Comparison of ENCODE assay signal across 1 cellular context in the genomic region with DNA sequence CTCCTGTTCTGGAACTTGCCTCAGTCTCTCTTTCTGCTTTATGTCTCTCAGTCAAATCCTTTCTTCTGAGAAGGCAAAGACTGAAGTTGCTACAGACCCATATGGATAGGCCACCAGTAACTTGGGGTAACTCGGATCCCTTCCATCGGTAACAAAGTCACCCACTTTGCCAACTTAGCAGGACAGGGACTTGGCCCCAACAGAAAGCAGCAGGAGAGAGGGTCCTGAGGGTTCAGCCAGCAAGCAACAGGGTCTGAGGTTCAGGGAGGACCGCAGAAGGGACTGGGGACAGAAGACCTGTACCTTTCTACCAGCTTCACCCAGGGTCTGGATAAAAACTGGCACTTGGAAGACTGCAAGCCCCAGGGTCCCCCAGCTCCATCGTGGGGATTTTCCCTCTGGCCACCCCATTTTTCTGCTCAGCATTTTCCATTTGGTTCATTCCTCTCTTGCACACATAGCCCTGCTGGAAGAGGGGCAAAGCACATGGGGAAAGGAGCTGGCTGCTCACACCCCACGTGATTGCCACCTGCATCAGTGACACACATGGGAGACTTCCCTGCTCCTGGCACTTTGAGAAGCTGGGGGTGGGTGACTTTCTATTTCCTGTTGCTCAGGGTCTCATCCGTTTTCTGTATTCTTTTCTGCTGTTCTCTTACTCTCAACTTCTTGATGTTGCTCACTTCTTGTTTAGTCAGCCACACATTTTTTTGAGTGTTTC.
TF ChIP-seq lines count a peak whose summit lies in the region.

No MANE protein-coding gene starts in this region.

TF ChIP-seq in SK-N-SH treated with all-trans-retinoic acid at 6 μM for 48 hours, 23 proteins besides CTCF, POLR2A, EP300 and RAD21 (continued from another document):
- TF ChIP-seq ISL1 (CRISPR knock-in tag; IDR thresholded peaks at IDR 0.05) (no peak), TCF4 (CRISPR knock-in tag; IDR thresholded peaks at IDR 0.05; ENCODE audit: borderline replicate concordance) (no peak), CSRNP3 (CRISPR knock-in tag; IDR thresholded peaks at IDR 0.05) (no peak), POU6F1 (CRISPR knock-in tag; IDR thresholded peaks at IDR 0.05; ENCODE audit: borderline replicate concordance, low read depth) (no peak), OSR1 (CRISPR knock-in tag; IDR thresholded peaks at IDR 0.05) (no peak), ZFP30 (CRISPR knock-in tag; IDR thresholded peaks at IDR 0.05) (no peak), ZNF565 (CRISPR knock-in tag; conservative IDR thresholded peaks at IDR 0.05; ENCODE audit: low read depth) (no peak), PPARA (CRISPR knock-in tag; IDR thresholded peaks at IDR 0.05; ENCODE audit: borderline replicate concordance) (no peak), TSHZ2 (CRISPR knock-in tag; IDR thresholded peaks at IDR 0.05) (no peak), GLIS3 (CRISPR knock-in tag; IDR thresholded peaks at IDR 0.05) (no peak), ZNF70 (CRISPR knock-in tag; IDR thresholded peaks at IDR 0.05) (no peak), BACH2 (CRISPR knock-in tag; IDR thresholded peaks at IDR 0.05; ENCODE audit: borderline replicate concordance) (no peak)
- TF ChIP-seq, protein P1, sequence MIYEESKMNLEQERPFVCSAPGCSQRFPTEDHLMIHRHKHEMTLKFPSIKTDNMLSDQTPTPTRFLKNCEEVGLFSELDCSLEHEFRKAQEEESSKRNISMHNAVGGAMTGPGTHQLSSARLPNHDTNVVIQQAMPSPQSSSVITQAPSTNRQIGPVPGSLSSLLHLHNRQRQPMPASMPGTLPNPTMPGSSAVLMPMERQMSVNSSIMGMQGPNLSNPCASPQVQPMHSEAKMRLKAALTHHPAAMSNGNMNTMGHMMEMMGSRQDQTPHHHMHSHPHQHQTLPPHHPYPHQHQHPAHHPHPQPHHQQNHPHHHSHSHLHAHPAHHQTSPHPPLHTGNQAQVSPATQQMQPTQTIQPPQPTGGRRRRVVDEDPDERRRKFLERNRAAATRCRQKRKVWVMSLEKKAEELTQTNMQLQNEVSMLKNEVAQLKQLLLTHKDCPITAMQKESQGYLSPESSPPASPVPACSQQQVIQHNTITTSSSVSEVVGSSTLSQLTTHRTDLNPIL (CRISPR knock-in tag; IDR thresholded peaks at IDR 0.05; ENCODE audit: low read depth): no peak
